In the genomic region with DNA sequence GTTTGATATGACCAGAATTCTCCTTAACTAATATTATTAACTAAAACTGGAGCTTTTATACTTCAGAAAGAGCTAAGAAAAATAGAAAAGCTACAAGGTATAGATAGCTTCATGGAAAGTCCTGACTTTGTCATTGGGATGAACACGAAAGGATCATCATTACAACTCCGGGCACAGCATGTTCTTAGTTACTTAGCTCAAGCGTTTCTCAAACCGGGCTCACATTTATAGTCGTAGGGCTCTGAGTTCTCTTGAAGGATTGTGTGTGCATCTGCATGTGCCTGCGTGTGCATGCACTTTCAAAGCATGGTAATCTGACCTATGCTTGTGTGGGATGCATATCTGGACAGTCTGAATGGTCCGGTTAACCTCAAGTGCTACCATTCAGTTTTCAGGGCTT, we compare ENCODE assay signal across 40 cellular contexts.
"Had no signal": no experiment of that assay in that cellular context is flagged by ENCODE, and none has a peak within 500 bp of the region (broad histone marks: within the 10 kb centered on the region; RNA-seq: fewer than 3 reads in every experiment).

No MANE protein-coding gene starts in this region.

- H3K27me3 ChIP-seq: adrenal gland, body of pancreas, brain microvascular endothelial cell, breast epithelium, cardiac muscle cell had no signal

- H3K9me3 Mint-ChIP-seq: activated B cell treated with CpG ODN at 0.5 μM for 24 hours; activated CD4-positive, alpha-beta memory T cell treated with anti-CD3 and anti-CD28 coated beads for 36 hours; activated CD4-positive, alpha-beta T cell treated with anti-CD3 and anti-CD28 coated beads, Interleukin-2, amount 10 ng/mL, durations not matched to agents 24 days and 14 days; activated CD8-positive, alpha-beta T cell treated with anti-CD3 and anti-CD28 coated beads for 36 hours; activated naive CD4-positive, alpha-beta T cell treated with anti-CD3 and anti-CD28 coated beads for 36 hours; activated naive CD4-positive, alpha-beta T cell treated with anti-CD3 and anti-CD28 coated beads, Interleukin-2, amount 50 U/mL, for 72 hours; activated naive CD8-positive, alpha-beta T cell treated with anti-CD3 and anti-CD28 coated beads for 36 hours; activated T-cell treated with anti-CD3 and anti-CD28 coated beads, Interleukin-2, amount 50 U/mL, for 4 hours; activated T-cell treated with anti-CD3 and anti-CD28 coated beads, Interleukin-2, amount 50 U/mL, for 72 hours; activated T-helper 1 cell treated with anti-CD3 and anti-CD28 coated beads, Interleukin-12 subunit alpha, Interleukin-12 subunit beta, Interleukin-2, Interleukin-4 antibody, amounts not matched to agents 30 ng/mL and 10 ng/mL and 1 ng/mL, durations not matched to agents 14 hours and 24 hours and 36 hours; activated T-helper 17 cell treated with anti-CD3 and anti-CD28 coated beads, Interleukin-2, amount 50 U/mL, for 72 hours; central memory CD8-positive, alpha-beta T cell; T-helper 1 cell treated with Interleukin-12 subunit alpha and Interleukin-12 subunit beta and Interleukin-4 antibody, amounts not matched to agents 30 μg/mL and 1 μg/mL, for 36 hours; T-helper 2 cell treated with Interferon-gamma antibody and Interleukin-4, amounts not matched to agents 5 μg/mL and 100 μg/mL, for 36 hours had no signal

- H3K4me1 Mint-ChIP-seq: activated B cell treated with CpG ODN at 0.5 μM for 24 hours; activated CD4-positive, alpha-beta T cell treated with anti-CD3 and anti-CD28 coated beads, Interleukin-2, amount 10 ng/mL, durations not matched to agents 24 days and 14 days; activated T-helper 17 cell treated with anti-CD3 and anti-CD28 coated beads, Interleukin-2, amount 50 U/mL, for 72 hours had no signal

- H3K4me1 ChIP-seq: adrenal gland, body of pancreas, breast epithelium had no signal

- ATAC-seq: activated CD8-positive, alpha-beta T cell treated with anti-CD3 and anti-CD28 coated beads for 36 hours; activated naive CD4-positive, alpha-beta T cell treated with anti-CD3 and anti-CD28 coated beads, Interleukin-2, amount 50 U/mL, for 72 hours; activated T-cell treated with anti-CD3 and anti-CD28 coated beads, Interleukin-2, amount 50 U/mL, for 4 hours; activated T-cell treated with anti-CD3 and anti-CD28 coated beads, Interleukin-2, amount 50 U/mL, for 72 hours; activated T-helper 17 cell treated with anti-CD3 and anti-CD28 coated beads, Interleukin-2, amount 50 U/mL, for 72 hours; body of pancreas had no signal

- DNase-seq: activated B cell treated with CpG ODN at 0.5 μM for 24 hours; activated CD4-positive, alpha-beta memory T cell treated with anti-CD3 and anti-CD28 coated beads for 36 hours; activated CD4-positive, alpha-beta T cell treated with anti-CD3 and anti-CD28 coated beads for 4 hours; activated CD4-positive, alpha-beta T cell treated with anti-CD3 and anti-CD28 coated beads, Interleukin-2, amount 10 ng/mL, durations not matched to agents 24 days and 14 days; activated CD4-positive, alpha-beta T cell treated with anti-CD3 and anti-CD28 coated beads, Interleukin-2, amount 50 U/mL, for 1 hour; activated CD4-positive, alpha-beta T cell treated with anti-CD3 and anti-CD28 coated beads, Interleukin-2, amount 50 U/mL, for 4 hours; activated CD4-positive, CD25-positive, alpha-beta regulatory T cell treated with anti-CD3 and anti-CD28 coated beads, Interleukin-2, amount 50 U/mL, for 72 hours; activated CD8-positive, alpha-beta memory T cell treated with anti-CD3 and anti-CD28 coated beads, Interleukin-2, amount 50 U/mL, for 4 hours; activated CD8-positive, alpha-beta T cell treated with anti-CD3 and anti-CD28 coated beads for 36 hours; activated effector memory CD4-positive, alpha-beta T cell treated with anti-CD3 and anti-CD28 coated beads, Interleukin-2, amount 50 U/mL, for 16 hours; activated gamma-delta T cell treated with Interleukin-2 at 50 U/mL for 16 hours; activated naive CD4-positive, alpha-beta T cell; activated naive CD4-positive, alpha-beta T cell treated with anti-CD3 and anti-CD28 coated beads for 36 hours; activated naive CD4-positive, alpha-beta T cell treated with anti-CD3 and anti-CD28 coated beads, Interleukin-2, amount 50 U/mL, for 16 hours; activated naive CD8-positive, alpha-beta T cell treated with anti-CD3 and anti-CD28 coated beads for 36 hours; activated T-cell treated with anti-CD3 and anti-CD28 coated beads for 4 hours; activated T-cell treated with anti-CD3 and anti-CD28 coated beads, Interleukin-2, amount 50 U/mL, for 1 hour; activated T-cell treated with anti-CD3 and anti-CD28 coated beads, Interleukin-2, amount 50 U/mL, for 4 hours; activated T-cell treated with anti-CD3 and anti-CD28 coated beads, Interleukin-2, amount 50 U/mL, for 72 hours; adrenal gland; amniotic stem cell; aorta; body of pancreas; brain microvascular endothelial cell; caudate nucleus; cerebellar nuclear complex; T-helper 1 cell; T-helper 2 cell; T-helper 9 cell had no signal

- H3K4me3 Mint-ChIP-seq: activated B cell treated with CpG ODN at 0.5 μM for 24 hours; activated CD4-positive, alpha-beta memory T cell treated with anti-CD3 and anti-CD28 coated beads for 36 hours; activated CD4-positive, alpha-beta T cell treated with anti-CD3 and anti-CD28 coated beads, Interleukin-2, amount 10 ng/mL, durations not matched to agents 24 days and 14 days; activated CD8-positive, alpha-beta T cell treated with anti-CD3 and anti-CD28 coated beads for 36 hours; activated naive CD4-positive, alpha-beta T cell treated with anti-CD3 and anti-CD28 coated beads for 36 hours; activated naive CD8-positive, alpha-beta T cell treated with anti-CD3 and anti-CD28 coated beads for 36 hours; activated T-cell treated with anti-CD3 and anti-CD28 coated beads, Interleukin-2, amount 50 U/mL, for 4 hours; activated T-cell treated with anti-CD3 and anti-CD28 coated beads, Interleukin-2, amount 50 U/mL, for 72 hours; activated T-helper 1 cell treated with anti-CD3 and anti-CD28 coated beads, Interleukin-12 subunit alpha, Interleukin-12 subunit beta, Interleukin-2, Interleukin-4 antibody, amounts not matched to agents 30 ng/mL and 10 ng/mL and 1 ng/mL, durations not matched to agents 14 hours and 24 hours and 36 hours; activated T-helper 17 cell treated with anti-CD3 and anti-CD28 coated beads, Interleukin-2, amount 50 U/mL, for 72 hours; central memory CD8-positive, alpha-beta T cell; T-helper 1 cell treated with Interleukin-12 subunit alpha and Interleukin-12 subunit beta and Interleukin-4 antibody, amounts not matched to agents 30 μg/mL and 1 μg/mL, for 36 hours; T-helper 2 cell treated with Interferon-gamma antibody and Interleukin-4, amounts not matched to agents 5 μg/mL and 100 μg/mL, for 36 hours had no signal

- H3K27ac Mint-ChIP-seq: activated B cell treated with CpG ODN at 0.5 μM for 24 hours; activated CD4-positive, alpha-beta memory T cell treated with anti-CD3 and anti-CD28 coated beads for 36 hours; activated CD4-positive, alpha-beta T cell treated with anti-CD3 and anti-CD28 coated beads, Interleukin-2, amount 10 ng/mL, durations not matched to agents 24 days and 14 days; activated CD8-positive, alpha-beta T cell treated with anti-CD3 and anti-CD28 coated beads for 36 hours; activated naive CD4-positive, alpha-beta T cell treated with anti-CD3 and anti-CD28 coated beads for 36 hours; activated naive CD4-positive, alpha-beta T cell treated with anti-CD3 and anti-CD28 coated beads, Interleukin-2, amount 50 U/mL, for 72 hours; activated naive CD8-positive, alpha-beta T cell treated with anti-CD3 and anti-CD28 coated beads for 36 hours; activated T-cell treated with anti-CD3 and anti-CD28 coated beads, Interleukin-2, amount 50 U/mL, for 72 hours; activated T-helper 1 cell treated with anti-CD3 and anti-CD28 coated beads, Interleukin-12 subunit alpha, Interleukin-12 subunit beta, Interleukin-2, Interleukin-4 antibody, amounts not matched to agents 30 ng/mL and 10 ng/mL and 1 ng/mL, durations not matched to agents 14 hours and 24 hours and 36 hours; activated T-helper 17 cell treated with anti-CD3 and anti-CD28 coated beads, Interleukin-2, amount 50 U/mL, for 72 hours; T-helper 1 cell treated with Interleukin-12 subunit alpha and Interleukin-12 subunit beta and Interleukin-4 antibody, amounts not matched to agents 30 μg/mL and 1 μg/mL, for 36 hours; T-helper 2 cell treated with Interferon-gamma antibody and Interleukin-4, amounts not matched to agents 5 μg/mL and 100 μg/mL, for 36 hours had no signal

- H3K4me3 ChIP-seq: adrenal gland, body of pancreas, breast epithelium, cardiac muscle cell had no signal

- H3K36me3 Mint-ChIP-seq: activated CD4-positive, alpha-beta memory T cell treated with anti-CD3 and anti-CD28 coated beads for 36 hours; activated naive CD4-positive, alpha-beta T cell treated with anti-CD3 and anti-CD28 coated beads, Interleukin-2, amount 50 U/mL, for 72 hours; activated naive CD8-positive, alpha-beta T cell treated with anti-CD3 and anti-CD28 coated beads for 36 hours had no signal

- H3K9me3 ChIP-seq: adrenal gland, body of pancreas, breast epithelium had no signal

- H3K27me3 Mint-ChIP-seq: activated CD8-positive, alpha-beta T cell treated with anti-CD3 and anti-CD28 coated beads for 36 hours; activated naive CD8-positive, alpha-beta T cell treated with anti-CD3 and anti-CD28 coated beads for 36 hours; central memory CD8-positive, alpha-beta T cell had no signal

- FAIRE-seq: astrocyte, TTC549 had no signal

- H3K36me3 ChIP-seq: adrenal gland, brain microvascular endothelial cell, breast epithelium, cardiac muscle cell had no signal

- H3K27ac ChIP-seq: adrenal gland, body of pancreas, brain microvascular endothelial cell, breast epithelium, cardiac muscle cell, VCaP had no signal
